In genomic region chr13:58926858-58927257, GRCh38 we compare ENCODE assay signal across 11 cellular contexts.
"Had no signal": no experiment of that assay in that cellular context is flagged by ENCODE, and none has a peak within 500 bp of the region (broad histone marks: within the 10 kb centered on the region; RNA-seq: fewer than 3 reads in every experiment).

No MANE protein-coding gene starts in this region.

- H3K9ac ChIP-seq: GM23248 had no signal

- ATAC-seq: HCT116, HepG2, K562 had no signal

- DNase-seq: GM23248, GOT3, H7, HFFc6, Kasumi-1, KG1 had no signal

- H3K4me1 ChIP-seq: HAP-1 had no signal

- H2AFZ ChIP-seq: GM23248 had no signal

- H3K36me3 ChIP-seq: HAP-1 had no signal

- H3K9me3 ChIP-seq: HAP-1 had no signal

- H3K4me3 ChIP-seq: GM23248, HAP-1, K562 had no signal

- H3K27ac ChIP-seq: GM23248, HL-60 had no signal
